24 cellular contexts compared by ENCODE assay signal in genomic region chr5:39992617-39993203, GRCh38.
DNase-seq lines count a peak whose midpoint lies in the region; ATAC-seq, FAIRE-seq and TF ChIP-seq lines count a peak whose summit lies in the region.
"Had no signal": no experiment of that assay in that cellular context is flagged by ENCODE, and none has a peak within 500 bp of the region (broad histone marks: within the 10 kb centered on the region; RNA-seq: fewer than 3 reads in every experiment).

No MANE protein-coding gene starts in this region.

- H3K79me2 ChIP-seq in GM23248 (ENCODE audit: insufficient read depth) (no peaks in the 10 kb centered on the region), K562 (ENCODE audit: control insufficient read depth, insufficient read depth, low read length) (no peaks in the 10 kb centered on the region)

- H3K9ac ChIP-seq in GM23248 (no peak overlapping the region), K562 (ENCODE audit: insufficient read depth in 1 of 2, low read depth in 2 of 2, low read length in 2 of 2) (no peak overlapping the region)
- H3K9ac ChIP-seq: KMS-11 had no signal

- H3K9me2 ChIP-seq in GM23248 (ENCODE audit: insufficient read depth): no peaks in the 10 kb centered on the region

- TF ChIP-seq POLR2A in NB4 (IDR thresholded peaks at IDR 0.05; ENCODE audit: extremely low read depth, insufficient read length): no peak
- TF ChIP-seq POLR2A in K562 (conservative IDR thresholded peaks at IDR 0.05): no peak

- FAIRE-seq in K562 (lab: Jason Lieb, UNC): no peak
- FAIRE-seq: D721Med, G401.6 had no signal

- no peaks in the 10 kb centered on the region for H3K9me1 ChIP-seq in K562 (ENCODE audit: control insufficient read depth, insufficient read depth, low read length)

- no peaks in the 10 kb centered on the region for H3F3A ChIP-seq in GM23248 (ENCODE audit: insufficient read depth)

- WGBS in GM23248 (ENCODE audit: low coverage in 1 of 2, low lambda C conversion rate in 2 of 2, missing lambda C conversion rate in 2 of 2), 2 experiments: 62 to 69% methylated on average over 2 of the region's 2 CpGs
- WGBS in K562 (ENCODE audit: insufficient coverage, low coverage, missing lambda C conversion rate): 0% methylated on average over 2 of the region's 2 CpGs

- H3K36me3 ChIP-seq in GM23248 (ENCODE audit: low read depth) (no peaks in the 10 kb centered on the region), K562 (ENCODE audit: control insufficient read depth, insufficient read depth, low read length) (no peaks in the 10 kb centered on the region), left lung (no peaks in the 10 kb centered on the region)
- H3K36me3 ChIP-seq: gastrocnemius medialis, prostate gland, thoracic aorta had no signal

- ATAC-seq in K562: no peak
- ATAC-seq in left lung: peak; percentile 85
- ATAC-seq in SK-N-SH treated with all-trans-retinoic acid at 6 μM for 48 hours: no peak
- ATAC-seq in GM19397 (IDR thresholded peaks at IDR 0.05; ENCODE audit: unreplicated experiment): no peak
- ATAC-seq: activated CD4-positive, CD25-positive, alpha-beta regulatory T cell treated with anti-CD3 and anti-CD28 coated beads, Interleukin-2, amount 50 U/mL, for 24 hours; gastrocnemius medialis; stimulated activated effector memory CD8-positive, alpha-beta T cell treated with anti-CD3 and anti-CD28 coated beads, Interleukin-12 subunit alpha, Interleukin-12 subunit beta, amount 100 ng/mL, for 72 hours had no signal

- TF ChIP-seq CTCF in NB4 (IDR thresholded peaks at IDR 0.05; ENCODE audit: low read depth, low read length): no peak
- no peak for TF ChIP-seq CTCF in K562 (IDR thresholded peaks at IDR 0.05 in 2 of 3, conservative IDR thresholded peaks at IDR 0.05 in 1 of 3; ENCODE audit: insufficient read depth in 2 of 3, low read depth in 1 of 3, low read length in 3 of 3)
- TF ChIP-seq CTCF in left lung (IDR thresholded peaks at IDR 0.05): no peak

- DNase-seq in GM23248: peak; percentile 11
- peak; percentile 5 for DNase-seq in NB4 (ENCODE audit: low read depth)
- no peak for DNase-seq in K562 (ENCODE audit: extremely low read depth in 1 of 4, low spot score in 3 of 4)
- no peak for DNase-seq in left lung
- DNase-seq in foreskin melanocyte: no peak
- no peak for DNase-seq in DMS79 treated with DMSO at 0.1 percent for 48 hours (lab: John Stamatoyannopoulos, UW)
- DNase-seq: activated naive CD4-positive, alpha-beta T cell treated with Interleukin-2 at 50 U/mL for 16 hours; activated T-cell treated with anti-CD3 and anti-CD28 coated beads, Interleukin-2, amount 50 U/mL, for 24 hours; caudate nucleus; dermis blood vessel endothelial cell; gastrocnemius medialis; hippocampal formation; NCI-H1105 treated with DMSO at 0.1 percent for 48 hours; NCI-H2081; NCI-H446 had no signal

- H3K4me1 ChIP-seq in GM23248 (ENCODE audit: insufficient read depth): no peaks in the 10 kb centered on the region
- H3K4me1 ChIP-seq in K562 (replicated peaks in 1 of 2; ENCODE audit: control insufficient read depth in 2 of 2, insufficient read depth in 2 of 2, low read length in 2 of 2): no peaks in the 10 kb centered on the region
- H3K4me1 ChIP-seq in left lung: no peaks in the 10 kb centered on the region
- H3K4me1 ChIP-seq: gastrocnemius medialis, prostate gland had no signal

- H4K20me1 ChIP-seq in GM23248 (ENCODE audit: insufficient read depth) (no peaks in the 10 kb centered on the region), K562 (replicated peaks; ENCODE audit: control insufficient read depth, insufficient read depth, low read length) (no peaks in the 10 kb centered on the region)

- H3K4me2 ChIP-seq in GM23248 (ENCODE audit: unreplicated experiment): no peak overlapping the region
- H3K4me2 ChIP-seq in K562 (ENCODE audit: insufficient read depth, low read length): no peak overlapping the region
- H3K4me2 ChIP-seq: KMS-11 had no signal

- intact Hi-C loops in K562 (cut with micrococcal nuclease) (no loop called here), left lung (cut with DNase I) (no loop called here)

- H3K27me3 ChIP-seq in GM23248 (replicated peaks; ENCODE audit: insufficient read depth) (no peaks in the 10 kb centered on the region; the same call in 1 of the 2 replicates), K562 (ENCODE audit: control insufficient read depth in 2 of 2, insufficient read depth in 2 of 2, low read length in 2 of 2) (no peaks in the 10 kb centered on the region), left lung (peaks cover 0 to 13% of the 10 kb centered on the region in 2 donors)
- H3K27me3 ChIP-seq: gastrocnemius medialis had no signal

- H3K27ac ChIP-seq in GM23248: no peak overlapping the region
- H3K27ac ChIP-seq in K562 (ENCODE audit: extremely low read depth, low read depth, low read length): no peak overlapping the region
- H3K27ac ChIP-seq in left lung: no peak overlapping the region
- H3K27ac ChIP-seq: gastrocnemius medialis, KMS-11, prostate gland, thoracic aorta had no signal

- no peak for TF ChIP-seq RAD21 in K562 (CRISPR knock-in tag; conservative IDR thresholded peaks at IDR 0.05 in 1 of 2, IDR thresholded peaks at IDR 0.05 in 1 of 2)

- no TSS peak for BruUV-seq in K562 (replicated peaks; lab: Mats Ljungman, UMichigan)

- TF ChIP-seq EP300 in K562 (IDR thresholded peaks at IDR 0.05; ENCODE audit: low read length): no peak

- H2AFZ ChIP-seq in GM23248 (no peak overlapping the region), K562 (ENCODE audit: low read depth, low read length) (no peak overlapping the region)

- CTCF ChIA-PET in K562 (lab: Yijun Ruan, JAX; ENCODE audit: low intra/inter-chr PET ratio): no interaction called here

- no peak overlapping the region for H3K4me3 ChIP-seq in GM23248
- no peak overlapping the region for H3K4me3 ChIP-seq in NB4 (ENCODE audit: low read depth, low read length)
- no peak overlapping the region for H3K4me3 ChIP-seq in K562
- H3K4me3 ChIP-seq in left lung: no peak overlapping the region
- H3K4me3 ChIP-seq: gastrocnemius medialis, prostate gland, thoracic aorta had no signal

- no peaks in the 10 kb centered on the region for H3K9me3 ChIP-seq in GM23248 (ENCODE audit: low read depth)
- H3K9me3 ChIP-seq in K562 (replicated peaks; ENCODE audit: control insufficient read depth, insufficient read depth, low read depth, low read length): no peaks in the 10 kb centered on the region; the same call in 1 of the 2 replicates
- H3K9me3 ChIP-seq in left lung: no peaks in the 10 kb centered on the region
- H3K9me3 ChIP-seq: gastrocnemius medialis, prostate gland, thoracic aorta had no signal

- POLR2A ChIA-PET in K562 (lab: Yijun Ruan, JAX): no interaction called here

- in situ Hi-C loops in GM23248 (cut with MboI) (no loop called here), K562 (cut with MboI) (no loop called here)

TF ChIP-seq in K562, 482 proteins besides CTCF, POLR2A, EP300 and RAD21:
- TF ChIP-seq ZNF316 (IDR thresholded peaks at IDR 0.05) (peak; percentile 40; the same call in 1 of the 2 replicates), MAFG (tag; conservative IDR thresholded peaks at IDR 0.05) (peak; percentile 50), MAFF (IDR thresholded peaks at IDR 0.05; ENCODE audit: low read length) (peak; percentile 42; the same call in 1 of the 2 replicates), LCOR (CRISPR knock-in tag; IDR thresholded peaks at IDR 0.05) (no peak)

TF ChIP-seq in SK-N-SH treated with all-trans-retinoic acid at 6 μM for 48 hours, 23 proteins besides CTCF, POLR2A, EP300 and RAD21:
- TF ChIP-seq TCF4 (CRISPR knock-in tag; IDR thresholded peaks at IDR 0.05; ENCODE audit: borderline replicate concordance): no peak
- TF ChIP-seq ISL1 (CRISPR knock-in tag; IDR thresholded peaks at IDR 0.05): no peak
- no peak for TF ChIP-seq ZC3H10 (CRISPR knock-in tag; IDR thresholded peaks at IDR 0.05)
- TF ChIP-seq SNAI2 (CRISPR knock-in tag; IDR thresholded peaks at IDR 0.05): no peak
- TF ChIP-seq ZFP3 (CRISPR knock-in tag; IDR thresholded peaks at IDR 0.05): no peak
- no peak for TF ChIP-seq ZNF565 (CRISPR knock-in tag; conservative IDR thresholded peaks at IDR 0.05; ENCODE audit: low read depth)
- TF ChIP-seq PATZ1 (CRISPR knock-in tag; IDR thresholded peaks at IDR 0.05; ENCODE audit: borderline replicate concordance): no peak
- no peak for TF ChIP-seq CREB5 (CRISPR knock-in tag; IDR thresholded peaks at IDR 0.05; ENCODE audit: low read depth)
- no peak for TF ChIP-seq GLIS3 (CRISPR knock-in tag; IDR thresholded peaks at IDR 0.05)

Comparison
In these comparisons a context has a peak if more than half of its experiments do, and no peak if none do; other contexts are left out.
1. DNase-seq: peak in GM23248 (single experiment) and NB4 (single experiment); none in K562 (0 of 4), left lung (0 of 2), foreskin melanocyte (single experiment) and DMS79 treated with DMSO at 0.1 percent for 48 hours (single experiment).